In genomic region chr12:46373303-46374182, GRCh38 we compare ENCODE assay signal across 8 cellular contexts. TPM values are rescaled to one million over a fixed set of nuclear protein-coding genes. Genes with fewer than 3 reads are reported as not detected.
DNase-seq lines count a peak whose midpoint lies in the region; ATAC-seq, FAIRE-seq and TF ChIP-seq lines count a peak whose summit lies in the region.

No MANE protein-coding gene starts in this region.

- POLR2A ChIA-PET in OCI-LY7 (lab: Charles Lee) = interaction anchor here (0.6 to 1.6 kb wide), 3 partner anchors 9 to 157 kb away, joined by 3 to 6 read pairs (median 4); no protein-coding TSS in a partner anchor

- peak overlapping the region; percentile 98 for H3K27ac Mint-ChIP-seq in activated naive CD4-positive, alpha-beta T cell treated with anti-CD3 and anti-CD28 coated beads, Interleukin-2, amount 50 U/mL, for 24 hours
- H3K27ac Mint-ChIP-seq in glutamatergic neuron (ENCODE audit: unreplicated experiment) = peak overlapping the region; percentile 96

- H3K4me3 Mint-ChIP-seq in activated naive CD4-positive, alpha-beta T cell treated with anti-CD3 and anti-CD28 coated beads, Interleukin-2, amount 50 U/mL, for 24 hours = peak overlapping the region; percentile 98
- peak overlapping the region; percentile 96 for H3K4me3 Mint-ChIP-seq in glutamatergic neuron (ENCODE audit: unreplicated experiment)

- peaks cover 47% of the 10 kb centered on the region for H3K4me1 Mint-ChIP-seq in activated naive CD4-positive, alpha-beta T cell treated with anti-CD3 and anti-CD28 coated beads, Interleukin-2, amount 50 U/mL, for 24 hours
- H3K4me1 Mint-ChIP-seq in glutamatergic neuron (ENCODE audit: low read depth, unreplicated experiment) = peaks cover 13% of the 10 kb centered on the region

- peaks cover 26% of the 10 kb centered on the region for H3K36me3 ChIP-seq in OCI-LY7 (ENCODE audit: insufficient read depth, low read length)

- peak; percentile 74 for FAIRE-seq in GM12892 (lab: Jason Lieb, UNC)

- H4K20me1 ChIP-seq in OCI-LY7 (ENCODE audit: insufficient read depth, low read length) = peaks cover 20% of the 10 kb centered on the region

- H3K9me2 ChIP-seq in OCI-LY7 (ENCODE audit: insufficient read depth, low read length) = no peaks in the 10 kb centered on the region

- H3K4me3 ChIP-seq in OCI-LY7 (ENCODE audit: low read depth, low read length, poor library complexity, severe bottlenecking) = peak overlapping the region; percentile 95

- peaks cover 34% of the 10 kb centered on the region; the same call in 1 of the 2 replicates for H3K79me2 ChIP-seq in OCI-LY7 (ENCODE audit: insufficient read depth, low read depth, low read length)

- DNase-seq in 8988T = peak; percentile 53
- DNase-seq in GM12892 (ENCODE audit: insufficient read length) = peak; percentile 15
- peak; percentile 43 for DNase-seq in OCI-LY7 (ENCODE audit: low spot score)
- peak; percentile 75 for DNase-seq in glutamatergic neuron
- DNase-seq in omental fat pad (ENCODE audit: low spot score) = peak; percentile 41

- H3K36me3 Mint-ChIP-seq in activated naive CD4-positive, alpha-beta T cell treated with anti-CD3 and anti-CD28 coated beads, Interleukin-2, amount 50 U/mL, for 24 hours = peaks cover 19% of the 10 kb centered on the region
- H3K36me3 Mint-ChIP-seq in glutamatergic neuron (ENCODE audit: unreplicated experiment) = peaks cover 5% of the 10 kb centered on the region

- CTCF ChIA-PET in OCI-LY7 (lab: Charles Lee; ENCODE audit: unreplicated experiment) = no interaction called here

- H3K4me2 ChIP-seq in OCI-LY7 (ENCODE audit: low read length) = peak overlapping the region; percentile 95

- no peaks in the 10 kb centered on the region for H3K9me3 ChIP-seq in OCI-LY7 (ENCODE audit: low read length)

- intact Hi-C loops in OCI-LY7 (cut with micrococcal nuclease; ENCODE audit: unreplicated experiment) = loop anchor here (5.0 kb wide), 2 partner anchors 381 to 646 kb away; partner anchors contain the start of genes ARID2 and SCAF11

- H3K27ac ChIP-seq in OCI-LY7 (ENCODE audit: low read depth, low read length, poor library complexity, severe bottlenecking) = no peak overlapping the region

- no peaks in the 10 kb centered on the region for H3K27me3 Mint-ChIP-seq in activated naive CD4-positive, alpha-beta T cell treated with anti-CD3 and anti-CD28 coated beads, Interleukin-2, amount 50 U/mL, for 24 hours
- peaks cover 15% of the 10 kb centered on the region for H3K27me3 Mint-ChIP-seq in glutamatergic neuron (ENCODE audit: unreplicated experiment)

- peaks cover 24% of the 10 kb centered on the region for H3K4me1 ChIP-seq in OCI-LY7 (ENCODE audit: insufficient read depth, low read length, poor library complexity, severe bottlenecking)

- TF ChIP-seq CTCF in OCI-LY7 (conservative IDR thresholded peaks at IDR 0.05; ENCODE audit: low read length) (no peak), glutamatergic neuron (IDR thresholded peaks at IDR 0.05; ENCODE audit: partially characterized antibody, unreplicated experiment) (no peak), omental fat pad (IDR thresholded peaks at IDR 0.05) (no peak)

- H2AFZ ChIP-seq in OCI-LY7 (ENCODE audit: low read length) = peak overlapping the region; percentile 92

- TF ChIP-seq POLR2A in GM12892 (IDR thresholded peaks at IDR 0.05; ENCODE audit: low read depth, low read length) = no peak

- ATAC-seq in omental fat pad (ENCODE audit: low FRiP score) = peak; percentile 35
- ATAC-seq in GM18867 (IDR thresholded peaks at IDR 0.05; ENCODE audit: unreplicated experiment) = no peak
- ATAC-seq in GM21717 (IDR thresholded peaks at IDR 0.05; ENCODE audit: unreplicated experiment) = no peak

- no peaks in the 10 kb centered on the region for H3K9me3 Mint-ChIP-seq in activated naive CD4-positive, alpha-beta T cell treated with anti-CD3 and anti-CD28 coated beads, Interleukin-2, amount 50 U/mL, for 24 hours
- H3K9me3 Mint-ChIP-seq in glutamatergic neuron (ENCODE audit: unreplicated experiment) = peaks cover 19% of the 10 kb centered on the region

- BruUV-seq in OCI-LY7 (replicated peaks; lab: Mats Ljungman, UMichigan) = no TSS peak

RNA-seq across cellular contexts. Expression of gene SLC38A2, which starts 1.0 kb away (rescaled TPM):
- polyA plus RNA-seq in GM12892 (2012; ENCODE audit: missing spikeins) = 47.2 TPM
- 66.2 and 70.5 TPM in 2 replicates for total RNA-seq in OCI-LY7 (2014; rRNA removed; shearing (Covaris generic))
- total RNA-seq in OCI-LY7 (2022) (93.5 and 107 TPM in 2 replicates), glutamatergic neuron (ENCODE audit: unreplicated experiment) (262 TPM), omental fat pad (100 to 1,000 TPM; 379 to 669 (median 479) TPM)

Comparison
In these comparisons a context has a peak if more than half of its experiments do, and no peak if none do; other contexts are left out.
1. DNase-seq: peak in every context shown above with its lines; median percentile 75 in glutamatergic neuron; 53 in 8988T; 43 in OCI-LY7; 41 in omental fat pad; 15 in GM12892.